13 cellular contexts compared by ENCODE assay signal in the genomic region with DNA sequence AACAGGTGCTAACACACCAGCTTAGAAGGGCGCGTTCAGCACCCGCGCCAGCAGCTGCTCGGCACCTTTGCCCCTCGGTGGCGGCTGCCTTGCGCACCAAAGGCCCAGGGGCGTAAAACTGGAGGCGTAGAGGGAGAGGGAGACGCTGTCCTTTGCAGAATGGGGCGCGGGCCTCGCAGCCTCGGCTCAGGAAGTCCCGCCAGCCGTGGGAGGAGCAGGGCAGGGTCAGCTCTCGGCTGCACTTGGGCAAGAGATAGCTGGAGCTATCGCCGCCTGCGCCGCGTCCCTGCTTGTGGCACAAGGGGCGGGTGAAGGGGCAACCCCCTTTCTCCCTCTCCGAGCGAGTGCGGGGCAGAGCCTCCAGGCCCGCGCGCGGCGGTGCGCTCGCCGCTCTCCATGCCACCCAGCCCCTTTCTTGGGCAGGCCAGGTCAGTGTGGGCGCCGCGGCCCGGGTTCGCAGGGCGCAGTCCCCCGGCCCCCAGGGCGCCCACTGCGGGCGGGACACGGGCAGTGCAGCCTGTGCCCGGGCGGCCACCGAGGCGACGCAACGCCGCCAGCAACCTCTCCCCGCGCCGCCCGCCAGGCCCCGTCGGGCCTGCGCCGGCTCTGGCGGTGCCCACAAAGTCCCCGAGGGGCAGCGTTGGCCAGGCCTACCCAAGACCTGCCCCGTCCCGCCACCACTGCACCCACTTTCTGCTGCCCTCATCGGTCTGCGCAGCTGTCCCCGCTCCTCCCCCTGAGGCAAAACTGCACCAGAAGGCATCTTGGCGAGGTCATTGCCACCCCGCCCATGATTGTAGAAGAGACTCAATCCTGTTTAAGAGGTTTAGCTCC. TPM values are rescaled to one million over a fixed set of nuclear protein-coding genes. Genes with fewer than 3 reads are reported as not detected.
DNase-seq lines count a peak whose midpoint lies in the region; ATAC-seq and TF ChIP-seq lines count a peak whose summit lies in the region.
"Had no signal": no experiment of that assay in that cellular context is flagged by ENCODE, and none has a peak within 500 bp of the region (broad histone marks: within the 10 kb centered on the region; RNA-seq: fewer than 3 reads in every experiment).

No MANE protein-coding gene starts in this region.

- peak overlapping the region; percentile 73 for H3K4me3 Mint-ChIP-seq in GM23338
- no peak overlapping the region for H3K4me3 Mint-ChIP-seq in activated CD4-positive, alpha-beta T cell treated with anti-CD3 and anti-CD28 coated beads, Interleukin-2, amount 10 ng/mL, durations not matched to agents 7 days and 5 days

- peak; percentile 65 for DNase-seq in GM23338 (ENCODE audit: low spot score)
- DNase-seq in cerebellum (ENCODE audit: low spot score): peak; percentile 7
- DNase-seq in islet precursor cell: peak; percentile 67
- DNase-seq in sciatic nerve (ENCODE audit: low spot score): no peak
- no peak for DNase-seq in NCI-H774 (lab: John Stamatoyannopoulos, UW)
- DNase-seq in DMS114 treated with DMSO at 0.1 percent for 48 hours (lab: John Stamatoyannopoulos, UW; ENCODE audit: unreplicated experiment): no peak
- no peak for DNase-seq in NCI-H2196 (lab: John Stamatoyannopoulos, UW; ENCODE audit: unreplicated experiment)
- no peak for DNase-seq in activated CD4-positive, alpha-beta T cell treated with anti-CD3 and anti-CD28 coated beads, Interleukin-2, amount 10 ng/mL, durations not matched to agents 7 days and 5 days
- DNase-seq: midbrain; NCI-H1694; stimulated activated CD4-positive, alpha-beta T cell treated with anti-CD3 and anti-CD28 coated beads, Interleukin-12 subunit alpha, Interleukin-12 subunit beta, amount 100 ng/mL, for 4 hours had no signal

- peak overlapping the region; percentile 70 for H3K4me3 ChIP-seq in GM23338

- no peaks in the 10 kb centered on the region; the same call in 2 of the 3 replicates for H3K9me3 Mint-ChIP-seq in GM23338
- no peaks in the 10 kb centered on the region for H3K9me3 Mint-ChIP-seq in activated CD4-positive, alpha-beta T cell treated with anti-CD3 and anti-CD28 coated beads, Interleukin-2, amount 10 ng/mL, durations not matched to agents 7 days and 5 days

- H3K9me2 ChIP-seq in GM23338 (ENCODE audit: insufficient read depth): 0 out of 2 replicates have a peak, but pooled peaks cover 2% of the 10 kb centered on the region

- H3K4me1 ChIP-seq in GM23338 (ENCODE audit: insufficient read depth): peaks cover 7% of the 10 kb centered on the region; the same call in 1 of the 2 replicates

- CTCF ChIA-PET in activated CD4-positive, alpha-beta T cell treated with anti-CD3 and anti-CD28 coated beads, Interleukin-2, amount 10 ng/mL, durations not matched to agents 7 days and 5 days (lab: Charles Lee): no interaction called here

- no peaks in the 10 kb centered on the region for H3K36me3 ChIP-seq in GM23338 (ENCODE audit: insufficient read depth)

- H3F3A ChIP-seq in GM23338 (replicated peaks; ENCODE audit: low read depth): no peaks in the 10 kb centered on the region; the same call in 1 of the 2 replicates

- no peaks in the 10 kb centered on the region for H3K79me2 ChIP-seq in GM23338 (replicated peaks; ENCODE audit: insufficient read depth)

- no peaks in the 10 kb centered on the region for H4K20me1 ChIP-seq in GM23338 (replicated peaks; ENCODE audit: insufficient read depth)

- TF ChIP-seq CTCF in GM23338 (conservative IDR thresholded peaks at IDR 0.05; ENCODE audit: low read depth in 2 of 2): peak; percentile 34 to 62

- H3K4me2 ChIP-seq in GM23338: peak overlapping the region; percentile 88

- H3K27me3 ChIP-seq in GM23338 (ENCODE audit: insufficient read depth): peaks cover 37% of the 10 kb centered on the region

- H3K27ac Mint-ChIP-seq in GM23338: no peak overlapping the region
- no peak overlapping the region for H3K27ac Mint-ChIP-seq in activated CD4-positive, alpha-beta T cell treated with anti-CD3 and anti-CD28 coated beads, Interleukin-2, amount 10 ng/mL, durations not matched to agents 7 days and 5 days

- ATAC-seq in GM23338 (peak; percentile 89), sciatic nerve (peak; percentile 39)

- intact Hi-C loops in sciatic nerve (cut with DNase I): no loop called here

- peak overlapping the region; percentile 99 for H2AFZ ChIP-seq in GM23338

- POLR2A ChIA-PET in activated CD4-positive, alpha-beta T cell treated with anti-CD3 and anti-CD28 coated beads, Interleukin-2, amount 10 ng/mL, durations not matched to agents 7 days and 5 days (lab: Charles Lee): no interaction called here

- H3K36me3 Mint-ChIP-seq in GM23338 (ENCODE audit: low read depth): no peaks in the 10 kb centered on the region
- H3K36me3 Mint-ChIP-seq in activated CD4-positive, alpha-beta T cell treated with anti-CD3 and anti-CD28 coated beads, Interleukin-2, amount 10 ng/mL, durations not matched to agents 7 days and 5 days (ENCODE audit: low read depth): no peaks in the 10 kb centered on the region

- no peaks in the 10 kb centered on the region; the same call in 2 of the 3 replicates for H3K4me1 Mint-ChIP-seq in GM23338
- H3K4me1 Mint-ChIP-seq in activated CD4-positive, alpha-beta T cell treated with anti-CD3 and anti-CD28 coated beads, Interleukin-2, amount 10 ng/mL, durations not matched to agents 7 days and 5 days: no peaks in the 10 kb centered on the region

- peaks cover 25% of the 10 kb centered on the region for H3K27me3 Mint-ChIP-seq in GM23338 (ENCODE audit: insufficient read depth, low read depth, poor library complexity)
- peaks cover 30% of the 10 kb centered on the region for H3K27me3 Mint-ChIP-seq in activated CD4-positive, alpha-beta T cell treated with anti-CD3 and anti-CD28 coated beads, Interleukin-2, amount 10 ng/mL, durations not matched to agents 7 days and 5 days

- H3K27ac ChIP-seq in GM23338 (ENCODE audit: low read depth): no peak overlapping the region

TF ChIP-seq in GM23338, 12 proteins besides CTCF, POLR2A, EP300 and RAD21:
- TF ChIP-seq EZH2 (IDR thresholded peaks at IDR 0.05; ENCODE audit: low read depth, unreplicated experiment) (peak; percentile 36), ETS1 (IDR thresholded peaks at IDR 0.05) (no peak)

RNA-seq across cellular contexts. Expression of gene NEUROD6, which starts 4.1 kb away (rescaled TPM):
- not detected in 2 replicates for total RNA-seq in GM23338 (2014; rRNA removed; shearing (Covaris generic))
- not detected in 2 replicates for polyA plus RNA-seq in GM23338 (2016; fragmentation: Nextera tagmentation; extraction: Ambion mirVana)
- total RNA-seq in cerebellum (35.3 TPM), sciatic nerve (not detected)
- total RNA-seq in activated CD4-positive, alpha-beta T cell treated with anti-CD3 and anti-CD28 coated beads, Interleukin-2, amount 10 ng/mL, durations not matched to agents 7 days and 5 days: not detected
- total RNA-seq: HT-29; T-helper 2 cell treated with Interferon-gamma antibody and Interleukin-4, amounts not matched to agents 100 ng/mL and 5 ng/mL, for 36 hours had no signal

Comparison
In these comparisons a context has a peak if more than half of its experiments do, and no peak if none do; other contexts are left out.
1. DNase-seq: peak in GM23338 (single experiment), cerebellum (single experiment) and islet precursor cell (single experiment); none in sciatic nerve (single experiment), NCI-H774 (single experiment), DMS114 treated with DMSO at 0.1 percent for 48 hours (single experiment), NCI-H2196 (single experiment) and activated CD4-positive, alpha-beta T cell treated with anti-CD3 and anti-CD28 coated beads, Interleukin-2, amount 10 ng/mL, durations not matched to agents 7 days and 5 days (single experiment).
2. RNA of gene NEUROD6, which starts 4.1 kb away (total RNA-seq): 35.3 TPM in cerebellum (single experiment); not detected in GM23338, not detected in sciatic nerve (single experiment) and not detected in activated CD4-positive, alpha-beta T cell treated with anti-CD3 and anti-CD28 coated beads, Interleukin-2, amount 10 ng/mL, durations not matched to agents 7 days and 5 days; every median in the first group is over 10 times any median in the second.